Comparison of ENCODE assay signal across 8 cellular contexts in the genomic region with DNA sequence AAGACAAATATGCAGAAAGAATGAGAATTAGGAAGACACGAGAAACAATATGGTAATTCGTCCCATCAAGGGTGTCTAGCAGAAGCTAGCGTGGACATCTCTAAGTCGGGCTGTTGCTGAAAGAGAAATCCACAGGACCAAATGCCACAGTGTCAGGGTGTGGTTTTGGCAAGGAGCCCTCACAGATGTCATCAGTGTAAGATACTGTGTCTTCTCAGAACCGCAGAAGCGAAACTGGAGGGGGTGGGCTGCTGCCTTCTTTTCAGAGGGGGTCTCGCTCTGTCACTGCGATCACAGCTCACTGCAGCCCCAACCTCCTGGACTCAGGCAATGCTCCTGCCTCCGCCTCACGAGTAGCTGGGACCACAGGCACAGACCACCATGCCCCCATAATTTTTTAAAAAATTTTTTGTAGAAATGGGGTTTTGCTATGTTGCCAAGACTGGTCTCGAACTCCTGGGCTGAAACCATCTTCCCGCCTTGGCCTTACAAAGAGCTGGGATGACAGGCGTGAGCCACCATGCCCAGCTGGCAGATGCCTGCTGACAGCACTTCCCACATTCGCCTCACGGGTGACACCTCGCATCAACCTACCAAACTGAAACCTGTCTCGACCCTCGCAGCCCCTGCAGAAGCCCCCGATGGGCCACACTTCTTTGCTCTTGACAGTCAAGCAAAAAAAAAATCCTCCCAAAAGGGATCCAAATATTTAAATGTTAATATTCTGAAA. TPM values are rescaled to one million over a fixed set of nuclear protein-coding genes. Genes with fewer than 3 reads are reported as not detected.
DNase-seq lines count a peak whose midpoint lies in the region; ATAC-seq and TF ChIP-seq lines count a peak whose summit lies in the region.

No MANE protein-coding gene starts in this region.

- TF ChIP-seq CTCF in BJ (IDR thresholded peaks at IDR 0.05; ENCODE audit: insufficient read depth, low read depth, low read length) (0 out of 2 replicates have a peak, but pooled peaks have one; percentile 18), Panc1 (IDR thresholded peaks at IDR 0.05) (no peak), fibroblast of lung (conservative IDR thresholded peaks at IDR 0.05 in 1 of 2, IDR thresholded peaks at IDR 0.05 in 1 of 2; ENCODE audit: low read depth in 1 of 2, low read length in 2 of 2) (no peak), ovary (IDR thresholded peaks at IDR 0.05) (no peak), omental fat pad (IDR thresholded peaks at IDR 0.05) (no peak)

- TF ChIP-seq POLR2A in ovary (IDR thresholded peaks at IDR 0.05), result peak; percentile 3

- no peaks in the 10 kb centered on the region for H4K20me1 ChIP-seq in fibroblast of lung (ENCODE audit: control insufficient read depth, extremely low read depth, insufficient read depth, low read length)

- peaks cover 6% of the 10 kb centered on the region; the same call in 1 of the 2 replicates for H3K36me3 ChIP-seq in BJ (ENCODE audit: control insufficient read depth, insufficient read depth, low read length)
- no peaks in the 10 kb centered on the region for H3K36me3 ChIP-seq in Panc1 (ENCODE audit: control insufficient read depth, insufficient read depth, low read length)
- peaks cover 4% of the 10 kb centered on the region for H3K36me3 ChIP-seq in fibroblast of lung (ENCODE audit: control insufficient read depth, insufficient read depth, low read length)
- H3K36me3 ChIP-seq in ovary, result no peaks in the 10 kb centered on the region

- H2AFZ ChIP-seq in fibroblast of lung (ENCODE audit: low read length), result peak overlapping the region; percentile 82

- no TSS peak for BruUV-seq in Panc1 (replicated peaks; lab: Mats Ljungman, UMichigan)

- no peak overlapping the region for H3K27ac ChIP-seq in Panc1 (ENCODE audit: low read length)
- H3K27ac ChIP-seq in fibroblast of lung (ENCODE audit: insufficient read depth, low read length), result peak overlapping the region; percentile 60
- no peak overlapping the region for H3K27ac ChIP-seq in ovary

- H3K9me3 ChIP-seq in Panc1 (ENCODE audit: control insufficient read depth, insufficient read depth, low read depth, low read length), result no peaks in the 10 kb centered on the region
- no peaks in the 10 kb centered on the region for H3K9me3 ChIP-seq in fibroblast of lung (ENCODE audit: control insufficient read depth, insufficient read depth, low read depth, low read length)
- no peaks in the 10 kb centered on the region for H3K9me3 ChIP-seq in ovary

- 80 to 81% (median 81%) methylated on average over 19 of the region's 19 CpGs for WGBS in ovary, 3 donors

- DNase-seq in BJ (ENCODE audit: low read depth), result peak; percentile 13
- no peak for DNase-seq in Panc1 (ENCODE audit: low read depth, low spot score)
- DNase-seq in fibroblast of lung (ENCODE audit: low read depth in 2 of 2), result peak; percentile 7 to 14
- DNase-seq in ovary, result peak in 1 of 5 donors; percentile 24
- DNase-seq in SW480 (ENCODE audit: low spot score), result no peak
- DNase-seq in omental fat pad (ENCODE audit: low spot score), result no peak
- DNase-seq in kidney glomerular epithelial cell (lab: John Stamatoyannopoulos, UW), result no peak

- POLR2A ChIA-PET in BJ (lab: Charles Lee) (interaction anchor here (1.2 kb wide), 1 partner anchor 10 kb away, joined by 3 read pairs; no protein-coding TSS in a partner anchor), Panc1 (lab: Charles Lee) (no interaction called here)

- H3K4me2 ChIP-seq in fibroblast of lung (ENCODE audit: extremely low read depth, insufficient read depth, low read length), result peak overlapping the region; percentile 71

- H3K27me3 ChIP-seq in BJ (ENCODE audit: control insufficient read depth, insufficient read depth, low read length), result no peaks in the 10 kb centered on the region
- H3K27me3 ChIP-seq in Panc1 (ENCODE audit: control insufficient read depth, insufficient read depth, low read length), result no peaks in the 10 kb centered on the region
- no peaks in the 10 kb centered on the region for H3K27me3 ChIP-seq in fibroblast of lung (ENCODE audit: control insufficient read depth, insufficient read depth, low read length)
- H3K27me3 ChIP-seq in ovary, result no peaks in the 10 kb centered on the region

- H3K9ac ChIP-seq in fibroblast of lung (ENCODE audit: insufficient read depth, low read length), result no peak overlapping the region

- CTCF ChIA-PET in BJ (lab: Yijun Ruan, JAX), result interaction anchor here (0.6 to 2.4 kb wide), 12 partner anchors 9 to 593 kb away, joined by 3 to 20 read pairs (median 4); a partner anchor contains a TSS
- CTCF ChIA-PET in Panc1 (lab: Charles Lee), result no interaction called here

- no peak for TF ChIP-seq EP300 in ovary (IDR thresholded peaks at IDR 0.05)

- H3K4me1 ChIP-seq in Panc1 (ENCODE audit: control insufficient read depth, insufficient read depth, low read length) (0 out of 2 replicates have a peak, but pooled peaks cover 6% of the 10 kb centered on the region), fibroblast of lung (ENCODE audit: control insufficient read depth, extremely low read depth, insufficient read depth, low read length) (peaks cover 4% of the 10 kb centered on the region), ovary (ENCODE audit: insufficient read depth) (peaks cover 5% of the 10 kb centered on the region)

- ATAC-seq in Panc1 (peak; percentile 50), HG03378 (IDR thresholded peaks at IDR 0.05; ENCODE audit: unreplicated experiment) (no peak), omental fat pad (ENCODE audit: low FRiP score) (no peak)

- H3K79me2 ChIP-seq in fibroblast of lung (ENCODE audit: control insufficient read depth, insufficient read depth, low read length), result no peaks in the 10 kb centered on the region

- no peak overlapping the region; the same call in 1 of the 2 replicates for H3K4me3 ChIP-seq in BJ (ENCODE audit: low read depth, low read length)
- H3K4me3 ChIP-seq in Panc1 (ENCODE audit: low read depth in 2 of 2, low read length in 2 of 2), result no peak overlapping the region
- peak overlapping the region in 3 of 4 experiments; percentile 13 to 52 (median 38) for H3K4me3 ChIP-seq in fibroblast of lung (replicated peaks in 1 of 4; ENCODE audit: control extremely low read depth in 1 of 4, insufficient read depth in 1 of 4, low read depth in 3 of 4, low read length in 4 of 4)
- peak overlapping the region; percentile 16 for H3K4me3 ChIP-seq in ovary

- in situ Hi-C loops in Panc1 (cut with HindIII; ENCODE audit: low pct_unique_long_range_greater_than_20kb, low sequenced_read_pairs), result no loop called here

- intact Hi-C loops in Panc1 (cut with micrococcal nuclease; ENCODE audit: unreplicated experiment), result no loop called here
- intact Hi-C loops in ovary (cut with DNase I), result loop anchor here (2.0 to 10.0 kb wide), 3 partner anchors 56 to 194 kb away; a partner anchor contains a TSS

RNA-seq across cellular contexts. Expression of a gene that starts 26.2 kb away (rescaled TPM):
- polyA plus RNA-seq in BJ (2011; rRNA removed) (95.9 and 112 TPM in 2 replicates), fibroblast of lung (52.1 and 110 TPM in 2 replicates), ovary (10 to 100 TPM; 56.3 to 61.0 TPM)
- polyA minus RNA-seq in BJ (2011; rRNA and poly(A)+ RNA removed), result 77.4 and 95.6 TPM in 2 replicates
- total RNA-seq in Panc1 (2021; ENCODE audit: unreplicated experiment) (137 TPM), fibroblast of lung (42.6 and 97.8 TPM in 2 replicates), ovary (100 to 1,000 TPM in 2 of 7 donors, 10 to 100 TPM in 5; 67.3 to 102 (median 87.1) TPM), omental fat pad (10 to 100 TPM; 53.4 to 79.9 (median 70.5) TPM)
- 161 TPM for polyA plus RNA-seq in Panc1 (2012; ENCODE audit: insufficient read length)
- polyA plus RNA-seq in fibroblast of lung (2012), result 66.5 and 130 TPM in 2 replicates
- polyA minus RNA-seq in fibroblast of lung (ENCODE audit: low replicate concordance), result 304 and 369 TPM in 2 replicates

RNA-seq across cellular contexts. Expression of a gene that starts 36.7 kb away (rescaled TPM):
- 6.4 and 10.9 TPM in 2 replicates for polyA plus RNA-seq in BJ (2011; rRNA removed)
- polyA minus RNA-seq in BJ (2011; rRNA and poly(A)+ RNA removed), result 10.5 and 23.4 TPM in 2 replicates
- 21.1 TPM for total RNA-seq in Panc1 (2021; ENCODE audit: unreplicated experiment)
- 24.7 TPM for polyA plus RNA-seq in Panc1 (2012; ENCODE audit: insufficient read length)
- total RNA-seq in fibroblast of lung, result 18.5 and 29.1 TPM in 2 replicates
- 2.9 and 4.5 TPM in 2 replicates for polyA plus RNA-seq in fibroblast of lung
- polyA plus RNA-seq in fibroblast of lung (2012), result 5.4 and 5.8 TPM in 2 replicates
- polyA minus RNA-seq in fibroblast of lung (ENCODE audit: low replicate concordance), result 6.6 and 49.6 TPM in 2 replicates
- 10 to 100 TPM; 10.9 to 17.0 (median 13.4) TPM for total RNA-seq in ovary
- 1 to 10 TPM; 5.8 to 7.5 TPM for polyA plus RNA-seq in ovary
- total RNA-seq in omental fat pad, result 10 to 100 TPM in 3 of 4 donors, 1 to 10 TPM in 1; 4.6 to 14.8 (median 12.3) TPM

Comparison
In these comparisons a context has a peak if more than half of its experiments do, and no peak if none do; other contexts are left out.
1. DNase-seq: peak in BJ (single experiment) and fibroblast of lung (2 of 2); none in Panc1 (single experiment), SW480 (single experiment), omental fat pad (single experiment) and kidney glomerular epithelial cell (single experiment).
2. H3K4me3 ChIP-seq: peak in fibroblast of lung (3 of 4) and ovary (single experiment); none in BJ (single experiment) and Panc1 (0 of 2).